In genomic region chr2:9639000-9639602, GRCh38 we compare ENCODE assay signal across 1 cellular context.
TF ChIP-seq lines count a peak whose summit lies in the region.

No MANE protein-coding gene starts in this region.

TF ChIP-seq in K562, 482 proteins besides CTCF, POLR2A, EP300 and RAD21 (continued from another document):
- 0 out of 2 replicates have a peak, but pooled peaks have one; percentile 36 for TF ChIP-seq KAT7 (CRISPR knock-in tag; IDR thresholded peaks at IDR 0.05; ENCODE audit: borderline replicate concordance)
